Comparison of ENCODE assay signal across 8 cellular contexts in the genomic region with DNA sequence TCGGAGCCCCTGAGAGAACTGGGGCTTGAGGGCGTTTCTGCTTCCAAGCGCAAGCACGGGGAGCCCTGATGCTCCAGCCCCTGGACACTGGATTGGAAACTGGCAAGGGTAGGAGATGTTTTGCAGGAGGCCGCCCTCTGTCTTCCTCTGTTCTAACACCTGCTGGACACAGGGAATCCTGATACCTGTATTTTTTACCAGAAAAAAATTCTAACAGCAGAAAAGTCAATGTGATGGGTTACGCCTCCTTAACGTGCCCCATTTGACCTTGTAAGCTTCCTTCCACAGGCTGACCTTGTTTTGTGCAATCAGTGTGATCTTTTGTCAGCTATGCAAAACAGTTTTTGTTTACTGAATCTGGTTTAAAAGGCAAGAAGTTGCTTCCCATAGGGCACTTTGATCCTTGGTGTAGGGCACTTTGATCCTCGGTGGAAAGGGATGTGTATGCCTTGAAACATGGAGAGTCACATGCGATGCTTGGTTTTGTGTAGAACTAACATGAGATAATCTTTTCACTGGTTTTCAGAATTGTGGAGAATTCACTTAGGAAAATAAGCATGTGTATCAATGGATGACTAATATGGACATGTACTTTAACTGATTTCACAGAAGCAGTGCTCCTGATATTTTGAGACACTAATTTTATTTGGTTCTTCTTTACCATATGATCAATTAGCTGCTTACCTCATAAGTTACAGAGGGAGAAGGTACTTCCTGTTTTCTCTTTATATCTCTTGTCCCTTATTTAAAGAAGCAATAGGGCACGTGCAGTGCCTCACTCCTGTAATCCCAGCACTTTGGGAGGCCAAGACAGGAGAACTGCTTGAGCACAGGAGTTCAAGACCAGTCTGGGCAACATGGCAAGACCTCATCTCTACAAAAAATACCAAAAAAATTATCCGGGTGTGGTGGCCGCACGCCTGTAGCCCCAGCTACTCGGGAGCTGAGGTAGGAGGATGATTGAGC. TPM values are rescaled to one million over a fixed set of nuclear protein-coding genes. Genes with fewer than 3 reads are reported as not detected.
DNase-seq lines count a peak whose midpoint lies in the region; ATAC-seq and TF ChIP-seq lines count a peak whose summit lies in the region.

No MANE protein-coding gene starts in this region.

- no peak overlapping the region for H3K27ac Mint-ChIP-seq in activated CD8-positive, alpha-beta T cell treated with anti-CD3 and anti-CD28 coated beads, Interleukin-2, amount 10 ng/mL, durations not matched to agents 7 days and 5 days

- TF ChIP-seq POLR2A in gastroesophageal sphincter (IDR thresholded peaks at IDR 0.05), result no peak

- no peak overlapping the region for H3K4me3 Mint-ChIP-seq in activated CD8-positive, alpha-beta T cell treated with anti-CD3 and anti-CD28 coated beads, Interleukin-2, amount 10 ng/mL, durations not matched to agents 7 days and 5 days

- H3K36me3 ChIP-seq in gastroesophageal sphincter (no peaks in the 10 kb centered on the region), rectal smooth muscle tissue (ENCODE audit: control insufficient read depth, insufficient read depth, low read length) (no peaks in the 10 kb centered on the region)

- no peak for TF ChIP-seq EP300 in gastroesophageal sphincter (IDR thresholded peaks at IDR 0.05)

- ATAC-seq in GM18907 (IDR thresholded peaks at IDR 0.05; ENCODE audit: unreplicated experiment) (peak; percentile 6), gastroesophageal sphincter (no peak), GM21825 (IDR thresholded peaks at IDR 0.05; ENCODE audit: unreplicated experiment) (no peak)
- no peak for ATAC-seq in activated CD8-positive, alpha-beta T cell treated with anti-CD3 and anti-CD28 coated beads, Interleukin-2, amount 10 ng/mL, durations not matched to agents 7 days and 5 days

- DNase-seq in SKM-1 (lab: John Stamatoyannopoulos, UW; ENCODE audit: unreplicated experiment), result peak; percentile 18
- no peak for DNase-seq in stimulated activated CD4-positive, alpha-beta T cell treated with anti-CD3 and anti-CD28 coated beads, Interleukin-12 subunit alpha, Interleukin-12 subunit beta, amount 100 ng/mL, for 4 hours
- no peak for DNase-seq in activated CD8-positive, alpha-beta T cell treated with anti-CD3 and anti-CD28 coated beads, Interleukin-2, amount 10 ng/mL, durations not matched to agents 7 days and 5 days
- no peak for DNase-seq in stimulated activated CD4-positive, alpha-beta T cell treated with anti-CD3 and anti-CD28 coated beads, Interleukin-4, amount 100 ng/mL, for 1 hour

- H3K9me3 ChIP-seq in gastroesophageal sphincter, result no peaks in the 10 kb centered on the region

- CTCF ChIA-PET in activated CD8-positive, alpha-beta T cell treated with anti-CD3 and anti-CD28 coated beads, Interleukin-2, amount 10 ng/mL, durations not matched to agents 7 days and 5 days (lab: Charles Lee), result interaction anchor here (0.8 to 9.1 kb wide), 13 partner anchors 7 to 462 kb away, joined by 3 to 179 read pairs (median 3); a partner anchor contains a TSS

- H3K9me3 Mint-ChIP-seq in activated CD8-positive, alpha-beta T cell treated with anti-CD3 and anti-CD28 coated beads, Interleukin-2, amount 10 ng/mL, durations not matched to agents 7 days and 5 days (ENCODE audit: insufficient read depth), result no peaks in the 10 kb centered on the region

- H3K4me3 ChIP-seq in gastroesophageal sphincter (peak overlapping the region; percentile 24 to 57), rectal smooth muscle tissue (ENCODE audit: low read length) (peak overlapping the region; percentile 69)

- no peak overlapping the region for H3K9ac ChIP-seq in rectal smooth muscle tissue (ENCODE audit: low read length)

- peaks cover 27% of the 10 kb centered on the region for H3K27me3 Mint-ChIP-seq in activated CD8-positive, alpha-beta T cell treated with anti-CD3 and anti-CD28 coated beads, Interleukin-2, amount 10 ng/mL, durations not matched to agents 7 days and 5 days (ENCODE audit: low read depth)

- H3K27me3 ChIP-seq in gastroesophageal sphincter, result peaks cover 18% of the 10 kb centered on the region
- H3K27me3 ChIP-seq in rectal smooth muscle tissue (ENCODE audit: control insufficient read depth, insufficient read depth, low read length), result no peaks in the 10 kb centered on the region

- 60 to 61% methylated on average over 5 to 9 of the region's 14 CpGs for WGBS in gastroesophageal sphincter (ENCODE audit: low coverage in 1 of 2), 2 donors

- POLR2A ChIA-PET in activated CD8-positive, alpha-beta T cell treated with anti-CD3 and anti-CD28 coated beads, Interleukin-2, amount 10 ng/mL, durations not matched to agents 7 days and 5 days (lab: Charles Lee), result interaction anchor here (0.6 kb wide), 1 partner anchor 436 kb away, joined by 3 read pairs; no protein-coding TSS in a partner anchor

- H3K36me3 Mint-ChIP-seq in activated CD8-positive, alpha-beta T cell treated with anti-CD3 and anti-CD28 coated beads, Interleukin-2, amount 10 ng/mL, durations not matched to agents 7 days and 5 days (ENCODE audit: low read depth), result no peaks in the 10 kb centered on the region

- H3K4me1 Mint-ChIP-seq in activated CD8-positive, alpha-beta T cell treated with anti-CD3 and anti-CD28 coated beads, Interleukin-2, amount 10 ng/mL, durations not matched to agents 7 days and 5 days (ENCODE audit: low read depth), result no peaks in the 10 kb centered on the region

- peaks cover 0 to 13% (median 6%) of the 10 kb centered on the region in 3 donors for H3K4me1 ChIP-seq in gastroesophageal sphincter
- no peaks in the 10 kb centered on the region for H3K4me1 ChIP-seq in rectal smooth muscle tissue (ENCODE audit: control insufficient read depth, insufficient read depth, low read length)

- TF ChIP-seq CTCF in gastroesophageal sphincter (IDR thresholded peaks at IDR 0.05), result no peak

- H3K27ac ChIP-seq in gastroesophageal sphincter, result peak overlapping the region in 1 of 4 donors; percentile 55
- H3K27ac ChIP-seq in rectal smooth muscle tissue (ENCODE audit: low read depth, low read length), result no peak overlapping the region

RNA-seq across cellular contexts. Expression of a gene that starts 59.9 kb away (rescaled TPM):
- 10 to 100 TPM; 23.0 to 29.3 (median 26.8) TPM for total RNA-seq in gastroesophageal sphincter
- total RNA-seq in activated CD8-positive, alpha-beta T cell treated with anti-CD3 and anti-CD28 coated beads, Interleukin-2, amount 10 ng/mL, durations not matched to agents 7 days and 5 days, result 10 to 100 TPM; 26.8 to 35.7 TPM
